1 cellular context compared by ENCODE assay signal in genomic region chr3:25789596-25790556, GRCh38.
TF ChIP-seq lines count a peak whose summit lies in the region.

Gene OXSM (plus strand): TSS chr3:25790090. CDS start chr3:25791021, 931 bp downstream.

TF ChIP-seq in HepG2, 621 proteins besides CTCF, POLR2A, EP300 and RAD21 (continued from another document and continues in another):
- no peak for TF ChIP-seq IRF1 (CRISPR knock-in tag; IDR thresholded peaks at IDR 0.05; ENCODE audit: low read depth)
- peak; percentile 49; the same call in 1 of the 2 replicates for TF ChIP-seq ATF2 (CRISPR knock-in tag; IDR thresholded peaks at IDR 0.05)
- no peak for TF ChIP-seq ZNF660 (CRISPR knock-in tag; IDR thresholded peaks at IDR 0.05; ENCODE audit: borderline replicate concordance, low read depth)
- peak; percentile 68 for TF ChIP-seq TFE3 (CRISPR knock-in tag; IDR thresholded peaks at IDR 0.05)
- no peak for TF ChIP-seq ZBTB3 (CRISPR knock-in tag; IDR thresholded peaks at IDR 0.05; ENCODE audit: borderline replicate concordance, low read depth)
- TF ChIP-seq ZNF180 (CRISPR knock-in tag; IDR thresholded peaks at IDR 0.05; ENCODE audit: borderline replicate concordance, low read depth), result no peak
- TF ChIP-seq MAFG (CRISPR knock-in tag; IDR thresholded peaks at IDR 0.05), result no peak
- no peak for TF ChIP-seq ZNF432 (CRISPR knock-in tag; IDR thresholded peaks at IDR 0.05; ENCODE audit: borderline replicate concordance)
- TF ChIP-seq ZNF644 (CRISPR knock-in tag; IDR thresholded peaks at IDR 0.05; ENCODE audit: low read depth), result 0 out of 2 replicates have a peak, but pooled peaks have one; percentile 26
- no peak for TF ChIP-seq ZNF382 (CRISPR knock-in tag; IDR thresholded peaks at IDR 0.05; ENCODE audit: borderline replicate concordance)
- peak; percentile 65; the same call in 1 of the 2 replicates for TF ChIP-seq ZNF280D (CRISPR knock-in tag; IDR thresholded peaks at IDR 0.05)
- 0 out of 2 replicates have a peak, but pooled peaks have one; percentile 37 for TF ChIP-seq RERE (CRISPR knock-in tag; IDR thresholded peaks at IDR 0.05; ENCODE audit: low read depth)
- TF ChIP-seq THAP11 (CRISPR knock-in tag; IDR thresholded peaks at IDR 0.05), result peak; percentile 88
- TF ChIP-seq RBAK (CRISPR knock-in tag; IDR thresholded peaks at IDR 0.05), result no peak
- TF ChIP-seq PPARG (CRISPR knock-in tag; conservative IDR thresholded peaks at IDR 0.05), result no peak; the same call in 1 of the 2 replicates
- peak; percentile 39 for TF ChIP-seq XRCC5 (optimal IDR thresholded peaks at IDR 0.05; ENCODE audit: low read length)
- TF ChIP-seq RFX1 (IDR thresholded peaks at IDR 0.05), result no peak
- peak; percentile 74; the same call in 1 of the 2 replicates for TF ChIP-seq ZNF609 (CRISPR knock-in tag; IDR thresholded peaks at IDR 0.05; ENCODE audit: borderline replicate concordance)
- peak; percentile 45 for TF ChIP-seq SKI (IDR thresholded peaks at IDR 0.05; ENCODE audit: partially characterized antibody)
- peak; percentile 86; the same call in 1 of the 2 replicates for TF ChIP-seq SMAD1 (CRISPR knock-in tag; IDR thresholded peaks at IDR 0.05; ENCODE audit: borderline replicate concordance, low read depth)
- TF ChIP-seq ZNF253 (CRISPR knock-in tag; IDR thresholded peaks at IDR 0.05; ENCODE audit: borderline replicate concordance), result peak; percentile 86; the same call in 1 of the 2 replicates
- TF ChIP-seq KLF6 (CRISPR knock-in tag; IDR thresholded peaks at IDR 0.05), result no peak
- TF ChIP-seq PTBP1 (IDR thresholded peaks at IDR 0.05; ENCODE audit: low read depth, low read length, poor library complexity, severe bottlenecking), result no peak
- TF ChIP-seq MED13 (CRISPR knock-in tag; IDR thresholded peaks at IDR 0.05), result peak; percentile 46; the same call in 1 of the 2 replicates
- TF ChIP-seq NFIC (IDR thresholded peaks at IDR 0.05; ENCODE audit: low read length), result no peak
- TF ChIP-seq CSRNP1 (CRISPR knock-in tag; IDR thresholded peaks at IDR 0.05), result peak; percentile 88; the same call in 1 of the 2 replicates
- 0 out of 2 replicates have a peak, but pooled peaks have one; percentile 17 for TF ChIP-seq ZNF605 (CRISPR knock-in tag; IDR thresholded peaks at IDR 0.05)
- TF ChIP-seq RXRB (CRISPR knock-in tag; IDR thresholded peaks at IDR 0.05; ENCODE audit: borderline replicate concordance), result peak; percentile 94
- TF ChIP-seq ZNF235 (CRISPR knock-in tag; IDR thresholded peaks at IDR 0.05; ENCODE audit: borderline replicate concordance), result peak; percentile 52; the same call in 1 of the 2 replicates
- peak; percentile 90 for TF ChIP-seq AHR (CRISPR knock-in tag; IDR thresholded peaks at IDR 0.05)
- TF ChIP-seq ZNF207 (IDR thresholded peaks at IDR 0.05; ENCODE audit: borderline replicate concordance), result no peak
- 0 out of 2 replicates have a peak, but pooled peaks have one; percentile 74 for TF ChIP-seq CBX5 (CRISPR knock-in tag; IDR thresholded peaks at IDR 0.05; ENCODE audit: borderline replicate concordance)
- TF ChIP-seq TRIM24 (CRISPR knock-in tag; IDR thresholded peaks at IDR 0.05), result no peak
- TF ChIP-seq NONO (IDR thresholded peaks at IDR 0.05), result no peak
- peak; percentile 93 for TF ChIP-seq NONO (CRISPR knock-in tag; conservative IDR thresholded peaks at IDR 0.05)
- TF ChIP-seq MYPOP (CRISPR knock-in tag; IDR thresholded peaks at IDR 0.05), result peak; percentile 88
- no peak for TF ChIP-seq RAD51 (IDR thresholded peaks at IDR 0.05; ENCODE audit: borderline replicate concordance)
- TF ChIP-seq CHD2 (IDR thresholded peaks at IDR 0.05; ENCODE audit: low read depth, low read length), result no peak
- TF ChIP-seq ZNF839 (CRISPR knock-in tag; IDR thresholded peaks at IDR 0.05; ENCODE audit: borderline replicate concordance), result peak; percentile 83; the same call in 1 of the 2 replicates
- TF ChIP-seq ZNF264 (CRISPR knock-in tag; IDR thresholded peaks at IDR 0.05), result peak; percentile 80
